20 cellular contexts compared by ENCODE assay signal in genomic region chrY:21005516-21005915, GRCh38.
DNase-seq lines count a peak whose midpoint lies in the region; ATAC-seq and TF ChIP-seq lines count a peak whose summit lies in the region.
"Had no signal": no experiment of that assay in that cellular context is flagged by ENCODE, and none has a peak within 500 bp of the region (broad histone marks: within the 10 kb centered on the region; RNA-seq: fewer than 3 reads in every experiment).

No MANE protein-coding gene starts in this region.

- no peaks in the 10 kb centered on the region for H3K27me3 Mint-ChIP-seq in stimulated activated naive CD8-positive, alpha-beta T cell treated with anti-CD3 and anti-CD28 coated beads, Interleukin-15, amount 100 ng/mL, for 72 hours
- H3K27me3 Mint-ChIP-seq: CD4-positive, CD25-positive, alpha-beta regulatory T cell had no signal

- H3K9ac ChIP-seq in OCI-LY3 (ENCODE audit: low read length), result no peak overlapping the region
- H3K9ac ChIP-seq: BLaER1 had no signal

- H3K4me3 ChIP-seq in OCI-LY3 (ENCODE audit: low read length), result no peak overlapping the region
- H3K4me3 ChIP-seq: BLaER1 had no signal

- peaks cover 0 to 5% of the 10 kb centered on the region in 2 donors for H3K9me3 Mint-ChIP-seq in stimulated activated naive CD8-positive, alpha-beta T cell treated with anti-CD3 and anti-CD28 coated beads, Interleukin-15, amount 100 ng/mL, for 72 hours

- H3K27me3 ChIP-seq in OCI-LY3 (ENCODE audit: low read depth, low read length), result no peaks in the 10 kb centered on the region
- H3K27me3 ChIP-seq: BLaER1 had no signal

- no peaks in the 10 kb centered on the region for H3K36me3 ChIP-seq in OCI-LY3 (replicated peaks; ENCODE audit: low read depth, low read length)
- H3K36me3 ChIP-seq: BLaER1 had no signal

- no peaks in the 10 kb centered on the region for H4K20me1 ChIP-seq in OCI-LY3 (ENCODE audit: insufficient read depth, low read length)
- H4K20me1 ChIP-seq: BLaER1 had no signal

- H3K79me2 ChIP-seq in OCI-LY3 (ENCODE audit: low read length), result no peaks in the 10 kb centered on the region

- H3K27ac Mint-ChIP-seq in stimulated activated naive CD8-positive, alpha-beta T cell treated with anti-CD3 and anti-CD28 coated beads, Interleukin-15, amount 100 ng/mL, for 72 hours, result no peak overlapping the region
- H3K27ac Mint-ChIP-seq: CD4-positive, CD25-positive, alpha-beta regulatory T cell had no signal

- no peak for DNase-seq in activated CD4-positive, CD25-positive, alpha-beta regulatory T cell treated with anti-CD3 and anti-CD28 coated beads, Interleukin-2, amount 50 U/mL, for 72 hours
- DNase-seq in activated naive CD4-positive, alpha-beta T cell treated with anti-CD3 and anti-CD28 coated beads, Interleukin-2, amount 50 U/mL, for 16 hours, result peak; percentile 11
- DNase-seq in activated naive CD4-positive, alpha-beta T cell treated with Interleukin-2 at 50 U/mL for 16 hours, result no peak
- DNase-seq in stimulated activated naive CD8-positive, alpha-beta T cell treated with anti-CD3 and anti-CD28 coated beads, Interleukin-15, amount 100 ng/mL, for 72 hours, result peak in 1 of 2 donors; percentile 43
- DNase-seq in activated CD8-positive, alpha-beta memory T cell treated with anti-CD3 and anti-CD28 coated beads, Interleukin-2, amount 50 U/mL, for 4 hours, result no peak
- DNase-seq: CD4-positive, CD25-positive, alpha-beta regulatory T cell; HCEC 1CT; IMR-90; KG1; MM.1S; NCI-H1417; NCI-H1694 treated with DMSO at 0.1 percent for 48 hours; NCI-H2081; NCI-H2171; NCI-H226; NCI-H510A; NCI-H69 had no signal

- H3K4me2 ChIP-seq in OCI-LY3 (ENCODE audit: low read length), result peak overlapping the region; percentile 39; the same call in 1 of the 2 replicates
- H3K4me2 ChIP-seq: BLaER1 had no signal

- no peak overlapping the region for H3K27ac ChIP-seq in OCI-LY3 (ENCODE audit: low read length)
- H3K27ac ChIP-seq: BLaER1 had no signal

- H2AFZ ChIP-seq in OCI-LY3 (ENCODE audit: low read depth, low read length), result no peak overlapping the region

- no peaks in the 10 kb centered on the region for H3K9me3 ChIP-seq in OCI-LY3 (ENCODE audit: insufficient read depth, low read length)
- H3K9me3 ChIP-seq: BLaER1 had no signal

- peaks cover 11% of the 10 kb centered on the region for H3K4me1 Mint-ChIP-seq in stimulated activated naive CD8-positive, alpha-beta T cell treated with anti-CD3 and anti-CD28 coated beads, Interleukin-15, amount 100 ng/mL, for 72 hours
- H3K4me1 Mint-ChIP-seq: CD4-positive, CD25-positive, alpha-beta regulatory T cell had no signal

- TF ChIP-seq CTCF in OCI-LY3 (IDR thresholded peaks at IDR 0.05; ENCODE audit: low read depth, low read length), result no peak

- no peak overlapping the region for H3K4me3 Mint-ChIP-seq in stimulated activated naive CD8-positive, alpha-beta T cell treated with anti-CD3 and anti-CD28 coated beads, Interleukin-15, amount 100 ng/mL, for 72 hours
- H3K4me3 Mint-ChIP-seq: CD4-positive, CD25-positive, alpha-beta regulatory T cell had no signal

- ATAC-seq in activated CD4-positive, CD25-positive, alpha-beta regulatory T cell treated with anti-CD3 and anti-CD28 coated beads, Interleukin-2, amount 50 U/mL, for 24 hours, result peak; percentile 67 to 68
- ATAC-seq in stimulated activated naive CD8-positive, alpha-beta T cell treated with anti-CD3 and anti-CD28 coated beads, Interleukin-15, amount 100 ng/mL, for 72 hours, result peak; percentile 82

- peaks cover 7% of the 10 kb centered on the region for H3K4me1 ChIP-seq in OCI-LY3 (ENCODE audit: low read length)
- H3K4me1 ChIP-seq: BLaER1 had no signal
